Comparison of ENCODE assay signal across 14 cellular contexts in the genomic region with DNA sequence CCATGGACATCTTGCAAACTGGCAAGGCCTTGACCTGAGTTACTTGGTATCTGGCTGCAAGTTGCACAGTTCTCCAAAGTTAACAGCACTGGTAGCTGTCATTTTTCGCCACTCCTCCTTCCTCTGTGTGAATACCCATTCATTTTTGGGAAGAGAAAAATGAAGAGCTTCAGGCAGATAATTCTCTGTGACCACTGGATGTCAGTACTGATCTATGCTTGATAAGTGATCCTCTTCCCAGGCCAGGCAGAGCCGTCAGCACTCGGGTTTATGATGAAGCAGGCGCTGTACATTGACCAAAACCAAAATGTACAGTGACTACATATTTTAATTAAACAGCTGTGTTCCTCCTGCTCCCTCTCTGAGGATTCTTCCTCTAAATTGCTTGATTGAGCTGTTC. TPM values are rescaled to one million over a fixed set of nuclear protein-coding genes. Genes with fewer than 3 reads are reported as not detected.
A peak's percentile ranks its signal among the peaks of the same experiment; 100 is the strongest.
DNase-seq lines count a peak whose midpoint lies in the region; ATAC-seq, FAIRE-seq and TF ChIP-seq lines count a peak whose summit lies in the region.
"Had no signal": no experiment of that assay in that cellular context is flagged by ENCODE, and none has a peak within 500 bp of the region (broad histone marks: within the 10 kb centered on the region; RNA-seq: fewer than 3 reads in every experiment).

No MANE protein-coding gene starts in this region.

- H3K9ac ChIP-seq in HepG2 (ENCODE audit: insufficient read depth, low read depth, low read length) = no peak overlapping the region
- H3K9ac ChIP-seq: KMS-11 had no signal

- no peaks in the 10 kb centered on the region for H3K9me3 ChIP-seq in HepG2 (ENCODE audit: low read length)
- H3K9me3 ChIP-seq in thyroid gland = no peaks in the 10 kb centered on the region
- H3K9me3 ChIP-seq: gastroesophageal sphincter had no signal

- H2AFZ ChIP-seq in HepG2 (ENCODE audit: low read length) = no peak overlapping the region

- CTCF ChIA-PET in HepG2 (lab: Yijun Ruan, JAX; ENCODE audit: low intra/inter-chr PET ratio, low total read pairs) = no interaction called here

- intact Hi-C loops in HepG2 (cut with micrococcal nuclease; ENCODE audit: unreplicated experiment) (no loop called here), thyroid gland (cut with DNase I) (no loop called here), left cardiac atrium (cut with DNase I) (no loop called here)

- H3K4me1 ChIP-seq in HepG2 (ENCODE audit: insufficient read depth, low read length) (peaks cover 8% of the 10 kb centered on the region), thyroid gland (no peaks in the 10 kb centered on the region)
- H3K4me1 ChIP-seq: gastroesophageal sphincter had no signal

- H3K36me3 ChIP-seq in HepG2 (replicated peaks in 1 of 2; ENCODE audit: control insufficient read depth in 1 of 2, insufficient read depth in 2 of 2, low read length in 2 of 2) (no peaks in the 10 kb centered on the region), thyroid gland (no peaks in the 10 kb centered on the region)
- H3K36me3 ChIP-seq: gastroesophageal sphincter had no signal

- no peak overlapping the region for H3K4me2 ChIP-seq in HepG2 (ENCODE audit: low read depth, low read length)
- H3K4me2 ChIP-seq: KMS-11 had no signal

- H4K20me1 ChIP-seq in HepG2 (ENCODE audit: insufficient read depth, low read length) = no peaks in the 10 kb centered on the region

- peak; percentile 48 for TF ChIP-seq CTCF in HepG2 (CRISPR knock-in tag; IDR thresholded peaks at IDR 0.05)
- TF ChIP-seq CTCF in thyroid gland (IDR thresholded peaks at IDR 0.05) = no peak

- POLR2A ChIA-PET in HepG2 (lab: Yijun Ruan, JAX) = no interaction called here

- BruUV-seq in HepG2 (replicated peaks; lab: Mats Ljungman, UMichigan) = no TSS peak

- H3K79me2 ChIP-seq in HepG2 (ENCODE audit: insufficient read depth, low read length) = no peaks in the 10 kb centered on the region

- H3K27me3 ChIP-seq in HepG2 (ENCODE audit: control insufficient read depth in 1 of 2, insufficient read depth in 2 of 2, low read length in 2 of 2) (no peaks in the 10 kb centered on the region; a peak in 1 of 5 replicates), thyroid gland (no peaks in the 10 kb centered on the region)

- H3K27ac ChIP-seq in HepG2 (ENCODE audit: extremely low read length, insufficient read depth, low read length) = no peak overlapping the region
- no peak overlapping the region for H3K27ac ChIP-seq in thyroid gland
- H3K27ac ChIP-seq: gastroesophageal sphincter, KMS-11 had no signal

- peak; percentile 39; the same call in 1 of the 2 replicates for TF ChIP-seq RAD21 in HepG2 (CRISPR knock-in tag; IDR thresholded peaks at IDR 0.05)

- no peak for TF ChIP-seq POLR2A in HepG2 (IDR thresholded peaks at IDR 0.05; ENCODE audit: insufficient read depth in 1 of 2, low read depth in 2 of 2, low read length in 2 of 2)
- no peak for TF ChIP-seq POLR2A in thyroid gland (IDR thresholded peaks at IDR 0.05)

- no peak for TF ChIP-seq EP300 in HepG2 (IDR thresholded peaks at IDR 0.05; ENCODE audit: low read depth in 2 of 2, low read length in 2 of 2)
- no peak for TF ChIP-seq EP300 in HepG2 (CRISPR knock-in tag; IDR thresholded peaks at IDR 0.05; ENCODE audit: borderline replicate concordance)

- in situ Hi-C loops in HepG2 (cut with HindIII; ENCODE audit: extremely low pct_ligation_motif_present, low pct_unique_long_range_greater_than_20kb) = no loop called here

- H3K4me3 ChIP-seq in HepG2 (replicated peaks in 1 of 3; ENCODE audit: insufficient read depth in 1 of 3, low read depth in 2 of 3, low read length in 3 of 3) (no peak overlapping the region), thyroid gland (replicated peaks in 1 of 3) (no peak overlapping the region)
- H3K4me3 ChIP-seq: gastroesophageal sphincter had no signal

- ATAC-seq in HepG2 (peak; percentile 78), GM21360 (IDR thresholded peaks at IDR 0.05; ENCODE audit: unreplicated experiment) (no peak), left cardiac atrium (no peak)
- ATAC-seq: activated CD8-positive, alpha-beta T cell treated with anti-CD3 and anti-CD28 coated beads for 36 hours; gastroesophageal sphincter; natural killer cell treated with Interleukin-12 subunit alpha and Interleukin-12 subunit beta and Interleukin-15 and Interleukin-18, amount 100 ng/mL, for 72 hours; Right ventricle myocardium inferior had no signal

- 46% methylated on average over 4 of the region's 4 CpGs for WGBS in HepG2 (ENCODE audit: low lambda C conversion rate)
- WGBS in thyroid gland, 2 donors = 74 to 86% methylated on average over 4 of the region's 4 CpGs

- FAIRE-seq in HepG2 (lab: Jason Lieb, UNC) = peak; percentile 52
- FAIRE-seq: D721Med had no signal

- DNase-seq in AML-193 (lab: John Stamatoyannopoulos, UW) (peak; percentile 85 to 90), Kasumi-1 (lab: John Stamatoyannopoulos, UW) (peak; percentile 69 to 82), SW480 (ENCODE audit: low spot score) (peak; percentile 46), HepG2 (ENCODE audit: low spot score) (no peak), thyroid gland (no peak), globus pallidus (ENCODE audit: low spot score) (no peak), left cardiac atrium (no peak)
- DNase-seq: activated CD8-positive, alpha-beta T cell treated with anti-CD3 and anti-CD28 coated beads for 36 hours had no signal

TF ChIP-seq in HepG2, 621 proteins besides CTCF, POLR2A, EP300 and RAD21:
- TF ChIP-seq MTF1 (CRISPR knock-in tag; IDR thresholded peaks at IDR 0.05) (no peak), SMC3 (IDR thresholded peaks at IDR 0.05; ENCODE audit: low read length) (peak; percentile 30; the same call in 1 of the 2 replicates), STAG1 (CRISPR knock-in tag; IDR thresholded peaks at IDR 0.05) (peak; percentile 57), NFRKB (IDR thresholded peaks at IDR 0.05) (no peak), NFYC (CRISPR knock-in tag; IDR thresholded peaks at IDR 0.05) (no peak), ZNF317 (CRISPR knock-in tag; IDR thresholded peaks at IDR 0.05) (peak; percentile 60; the same call in 1 of the 2 replicates)

RNA-seq across cellular contexts. Expression of a gene that starts 55.9 kb away (rescaled TPM):
- 32.0 and 34.2 TPM in 2 replicates for total RNA-seq in HepG2 (2016; rRNA removed; fragmentation: Illumina TruSeq; extraction: Trizol)
- 1.8 and 3.3 TPM in 2 replicates for total RNA-seq in HepG2 (2016; cell fraction: cytosol; rRNA removed; fragmentation: Illumina TruSeq; extraction: Trizol; ENCODE audit: low read depth)
- 30.1 and 30.9 TPM in 2 replicates for total RNA-seq in HepG2 (2016; cell fraction: insoluble cytoplasmic fraction; rRNA removed; fragmentation: Illumina TruSeq; extraction: Trizol)
- 22.1 and 23.4 TPM in 2 replicates for total RNA-seq in HepG2 (2016; cell fraction: membrane; rRNA removed; fragmentation: Illumina TruSeq; extraction: Trizol)
- 34.9 and 35.6 TPM in 2 replicates for total RNA-seq in HepG2 (2016; cell fraction: nucleus; rRNA removed; fragmentation: Illumina TruSeq; extraction: Trizol)
- 8.2 and 11.2 TPM in 2 replicates for polyA plus RNA-seq in HepG2 (2011; rRNA removed)
- polyA plus RNA-seq in HepG2 (2011; cell fraction: cytosol; rRNA removed) = 5.4 and 9.0 TPM in 2 replicates
- 4.6 and 5.6 TPM in 2 replicates for polyA plus RNA-seq in HepG2 (2011; cell fraction: nucleus; rRNA removed)
- polyA plus RNA-seq in HepG2 (2012) = 13.9 and 14.8 TPM in 2 replicates
- 1.5 and 2.0 TPM in 2 replicates for polyA plus RNA-seq in HepG2 (2016; cell fraction: cytosol; fragmentation: Illumina TruSeq; extraction: Trizol; ENCODE audit: low read depth)
- 20.4 and 20.5 TPM in 2 replicates for polyA plus RNA-seq in HepG2 (2016; cell fraction: insoluble cytoplasmic fraction; fragmentation: Illumina TruSeq; extraction: Trizol; ENCODE audit: low read depth)
- 9.6 and 10.4 TPM in 2 replicates for polyA plus RNA-seq in HepG2 (2016; cell fraction: membrane; fragmentation: Illumina TruSeq; extraction: Trizol; ENCODE audit: low read depth)
- 17.1 and 18.4 TPM in 2 replicates for polyA plus RNA-seq in HepG2 (2016; cell fraction: nucleus; fragmentation: Illumina TruSeq; extraction: Trizol; ENCODE audit: insufficient read depth, low read depth)
- polyA minus RNA-seq in HepG2 (2011; rRNA and poly(A)+ RNA removed; ENCODE audit: low replicate concordance) = 21.5 and 39.5 TPM in 2 replicates
- polyA minus RNA-seq in HepG2 (2011; cell fraction: cytosol; rRNA and poly(A)+ RNA removed) = 38.4 and 49.5 TPM in 2 replicates
- polyA minus RNA-seq in HepG2 (2011; cell fraction: nucleus; rRNA and poly(A)+ RNA removed) = 38.2 and 59.4 TPM in 2 replicates
- 10 to 100 TPM; 31.3 to 49.0 (median 35.1) TPM for total RNA-seq in thyroid gland
- total RNA-seq in left cardiac atrium = 10 to 100 TPM; 22.2 to 28.5 TPM

Comparison
In these comparisons a context has a peak if more than half of its experiments do, and no peak if none do; other contexts are left out.
1. DNase-seq: peak in AML-193 (2 of 2), Kasumi-1 (2 of 2) and SW480 (single experiment); none in HepG2 (single experiment), thyroid gland (0 of 2), globus pallidus (single experiment) and left cardiac atrium (single experiment).